In genomic region chr10:123563581-123563855, GRCh38 we compare ENCODE assay signal across 25 cellular contexts.
"Had no signal": no experiment of that assay in that cellular context is flagged by ENCODE, and none has a peak within 500 bp of the region (broad histone marks: within the 10 kb centered on the region; RNA-seq: fewer than 3 reads in every experiment).

No MANE protein-coding gene starts in this region.

- H3K36me3 ChIP-seq: adrenal gland, esophagus squamous epithelium, gastroesophageal sphincter, heart right ventricle had no signal

- H3K9me3 ChIP-seq: adrenal gland, body of pancreas, esophagus squamous epithelium, gastroesophageal sphincter, heart right ventricle had no signal

- H3K27ac ChIP-seq: adrenal gland, body of pancreas, dorsolateral prefrontal cortex, epithelial cell of prostate, esophagus squamous epithelium, gastroesophageal sphincter, heart right ventricle had no signal

- H3K27me3 ChIP-seq: body of pancreas had no signal

- ATAC-seq: activated CD4-positive, alpha-beta T cell treated with anti-CD3 and anti-CD28 coated beads for 36 hours; activated CD8-positive, alpha-beta T cell treated with anti-CD3 and anti-CD28 coated beads for 36 hours; activated naive CD8-positive, alpha-beta T cell treated with anti-CD3 and anti-CD28 coated beads, Interleukin-2, amount 50 U/mL, for 24 hours; body of pancreas; effector memory CD8-positive, alpha-beta T cell; gastroesophageal sphincter; heart right ventricle had no signal

- H3K4me3 ChIP-seq: adrenal gland, body of pancreas, dorsolateral prefrontal cortex, esophagus squamous epithelium, gastroesophageal sphincter, heart right ventricle had no signal

- DNase-seq: activated CD4-positive, alpha-beta T cell treated with anti-CD3 and anti-CD28 coated beads for 36 hours; activated CD4-positive, alpha-beta T cell treated with anti-CD3 and anti-CD28 coated beads, Interleukin-2, amount 10 ng/mL, durations not matched to agents 24 days and 14 days; activated CD4-positive, CD25-positive, alpha-beta regulatory T cell; activated CD4-positive, CD25-positive, alpha-beta regulatory T cell treated with anti-CD3 and anti-CD28 coated beads, Interleukin-2, amount 50 U/mL, for 72 hours; activated CD8-positive, alpha-beta T cell treated with anti-CD3 and anti-CD28 coated beads for 36 hours; activated effector memory CD4-positive, alpha-beta T cell treated with anti-CD3 and anti-CD28 coated beads, Interleukin-2, amount 50 U/mL, for 16 hours; activated naive CD4-positive, alpha-beta T cell treated with anti-CD3 and anti-CD28 coated beads for 36 hours; activated naive CD8-positive, alpha-beta T cell treated with anti-CD3 and anti-CD28 coated beads for 36 hours; activated naive CD8-positive, alpha-beta T cell treated with anti-CD3 and anti-CD28 coated beads, Interleukin-2, amount 50 U/mL, for 24 hours; activated T-cell treated with anti-CD3 and anti-CD28 coated beads, Interleukin-2, amount 50 U/mL, for 1 hour; activated T-cell treated with anti-CD3 and anti-CD28 coated beads, Interleukin-2, amount 50 U/mL, for 48 hours; amygdala; aorta; body of pancreas; caudate nucleus; dorsolateral prefrontal cortex; effector CD4-positive, alpha-beta T cell; effector memory CD8-positive, alpha-beta T cell; esophagus squamous epithelium; foreskin melanocyte; heart right ventricle; T-helper 2 cell had no signal

- H3K4me1 ChIP-seq: adrenal gland, body of pancreas, heart right ventricle had no signal
